17 cellular contexts compared by ENCODE assay signal in the genomic region with DNA sequence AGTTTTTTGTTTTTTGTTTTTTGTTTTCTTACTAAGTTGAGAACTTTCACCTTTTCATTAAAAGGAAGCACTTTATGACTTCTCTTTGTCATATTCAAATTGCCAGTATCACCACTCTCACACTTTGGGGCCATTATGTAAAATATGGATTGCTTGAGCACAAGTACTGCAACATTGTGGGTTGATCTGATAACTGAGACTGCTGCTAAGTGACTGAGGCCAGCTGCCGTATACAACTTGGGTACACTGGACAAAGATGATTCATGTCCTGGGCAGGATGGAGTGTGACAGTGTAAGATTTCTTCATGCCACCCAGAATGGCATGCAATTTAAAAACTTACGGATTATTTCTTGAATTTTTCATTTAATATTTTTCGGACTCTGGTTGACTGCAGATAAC. TPM values are rescaled to one million over a fixed set of nuclear protein-coding genes. Genes with fewer than 3 reads are reported as not detected.
DNase-seq lines count a peak whose midpoint lies in the region; ATAC-seq and TF ChIP-seq lines count a peak whose summit lies in the region.
"Had no signal": no experiment of that assay in that cellular context is flagged by ENCODE, and none has a peak within 500 bp of the region (broad histone marks: within the 10 kb centered on the region; RNA-seq: fewer than 3 reads in every experiment).

No MANE protein-coding gene starts in this region.

- intact Hi-C loops in PC-3 (cut with micrococcal nuclease): no loop called here

- no peak overlapping the region for H3K4me3 ChIP-seq in BE2C (ENCODE audit: low read depth, low read length)
- no peak overlapping the region for H3K4me3 ChIP-seq in PC-3 (ENCODE audit: low read length)
- no peak overlapping the region for H3K4me3 ChIP-seq in fibroblast of pulmonary artery (replicated peaks; ENCODE audit: low read depth, low read length)
- H3K4me3 ChIP-seq: GM23338, PC-9 had no signal

- H3K4me1 ChIP-seq in BE2C (no peaks in the 10 kb centered on the region), PC-3 (ENCODE audit: insufficient read depth, low read length) (peaks cover 6% of the 10 kb centered on the region)

- CTCF ChIA-PET in PC-3 (lab: Charles Lee): no interaction called here

- H3K27ac ChIP-seq in PC-3 (ENCODE audit: low read length): no peak overlapping the region
- H3K27ac ChIP-seq: PC-9 had no signal

- H3K4me2 ChIP-seq in PC-3 (ENCODE audit: low read length): no peak overlapping the region
- H3K4me2 ChIP-seq: GM23338, PC-9 had no signal

- H4K20me1 ChIP-seq in PC-3 (ENCODE audit: low read length): peaks cover 67% of the 10 kb centered on the region

- no peaks in the 10 kb centered on the region for H3K27me3 ChIP-seq in BE2C
- H3K27me3 ChIP-seq in PC-3 (ENCODE audit: low read length): no peaks in the 10 kb centered on the region

- ATAC-seq in PC-3 (peak; percentile 18; the same call in 1 of the 2 replicates), HG03439 (IDR thresholded peaks at IDR 0.05; ENCODE audit: unreplicated experiment) (no peak)
- ATAC-seq: GM23338 had no signal

- no peaks in the 10 kb centered on the region for H3K9me2 ChIP-seq in PC-3 (replicated peaks; ENCODE audit: low read length)

- peaks cover 94% of the 10 kb centered on the region for H3K36me3 Mint-ChIP-seq in activated T-cell treated with anti-CD3 and anti-CD28 coated beads, Interleukin-2, amount 50 U/mL, for 24 hours (ENCODE audit: low read depth)

- H3K27me3 Mint-ChIP-seq in activated T-cell treated with anti-CD3 and anti-CD28 coated beads, Interleukin-2, amount 50 U/mL, for 24 hours: no peaks in the 10 kb centered on the region
- H3K27me3 Mint-ChIP-seq: CD4-positive, alpha-beta T cell had no signal

- DNase-seq in activated T-cell treated with anti-CD3 and anti-CD28 coated beads, Interleukin-2, amount 50 U/mL, for 24 hours: no peak
- DNase-seq in activated T-cell treated with anti-CD3 and anti-CD28 coated beads, Interleukin-2, amount 50 U/mL, for 1 hour: no peak
- DNase-seq in BE2C (peak; percentile 6), PC-3 (no peak), fibroblast of pulmonary artery (ENCODE audit: low read depth) (peak; percentile 17), hippocampal formation (lab: John Stamatoyannopoulos, UW) (no peak)
- no peak for DNase-seq in stimulated activated CD4-positive, alpha-beta T cell treated with anti-CD3 and anti-CD28 coated beads, Interleukin-12 subunit alpha, Interleukin-12 subunit beta, amount 100 ng/mL, for 4 hours
- DNase-seq: Calu3; CD4-positive, alpha-beta T cell; DMS79; NCI-H187 treated with DMSO at 0.1 percent for 48 hours; NCI-H2171; NCI-H446 treated with DMSO at 0.1 percent for 48 hours; NCI-H748 treated with DMSO at 0.1 percent for 48 hours; PC-9 had no signal

- H3K4me1 Mint-ChIP-seq in activated T-cell treated with anti-CD3 and anti-CD28 coated beads, Interleukin-2, amount 50 U/mL, for 24 hours (ENCODE audit: low read depth): peaks cover 42% of the 10 kb centered on the region

- peaks cover 41% of the 10 kb centered on the region for H3K36me3 ChIP-seq in BE2C
- peaks cover 90% of the 10 kb centered on the region for H3K36me3 ChIP-seq in PC-3 (ENCODE audit: low read depth, low read length)

- no peaks in the 10 kb centered on the region for H3F3A ChIP-seq in PC-3 (ENCODE audit: low read length, unreplicated experiment)

- peak overlapping the region; percentile 68 for H3K27ac Mint-ChIP-seq in activated T-cell treated with anti-CD3 and anti-CD28 coated beads, Interleukin-2, amount 50 U/mL, for 24 hours
- H3K27ac Mint-ChIP-seq: CD4-positive, alpha-beta T cell; GM23338 had no signal

- peaks cover 86% of the 10 kb centered on the region for H3K79me2 ChIP-seq in PC-3 (ENCODE audit: low read length)

- no peak overlapping the region for H3K9ac ChIP-seq in PC-3 (ENCODE audit: low read length)

- no peak overlapping the region for H2AFZ ChIP-seq in PC-3 (ENCODE audit: low read length)
- H2AFZ ChIP-seq: GM23338, PC-9 had no signal

- POLR2A ChIA-PET in PC-3 (lab: Charles Lee; ENCODE audit: unreplicated experiment): no interaction called here

- BruUV-seq in PC-3 (replicated peaks; lab: Mats Ljungman, UMichigan): no TSS peak

- TF ChIP-seq CTCF in BE2C (IDR thresholded peaks at IDR 0.05; ENCODE audit: low read depth, low read length) (no peak), PC-3 (conservative IDR thresholded peaks at IDR 0.05; ENCODE audit: low read depth, low read length) (no peak), fibroblast of pulmonary artery (IDR thresholded peaks at IDR 0.05; ENCODE audit: low read length, missing control alignments) (no peak)

- H3K9me3 ChIP-seq in BE2C (no peaks in the 10 kb centered on the region), PC-3 (ENCODE audit: low read length) (no peaks in the 10 kb centered on the region)

- no peaks in the 10 kb centered on the region for H3K9me3 Mint-ChIP-seq in activated T-cell treated with anti-CD3 and anti-CD28 coated beads, Interleukin-2, amount 50 U/mL, for 24 hours
- H3K9me3 Mint-ChIP-seq: CD4-positive, alpha-beta T cell; GM23338 had no signal

- H3K4me3 Mint-ChIP-seq in activated T-cell treated with anti-CD3 and anti-CD28 coated beads, Interleukin-2, amount 50 U/mL, for 24 hours: no peak overlapping the region
- H3K4me3 Mint-ChIP-seq: CD4-positive, alpha-beta T cell; GM23338 had no signal

RNA-seq across cellular contexts. Expression of a gene that starts 7.8 kb away (rescaled TPM):
- polyA plus RNA-seq in BE2C (2012; ENCODE audit: insufficient read depth, insufficient read length, low read depth): 31.8 TPM
- 187 and 436 TPM in 2 replicates for total RNA-seq in PC-3 (2014; rRNA removed)

RNA-seq across cellular contexts. Expression of a gene that starts 7.9 kb away (rescaled TPM):
- polyA plus RNA-seq in BE2C (2012; ENCODE audit: insufficient read depth, insufficient read length, low read depth): 39.6 TPM
- 96.1 and 97.6 TPM in 2 replicates for total RNA-seq in PC-3 (2014; rRNA removed)

Comparison
In these comparisons a context has a peak if more than half of its experiments do, and no peak if none do; other contexts are left out.
1. DNase-seq: peak in BE2C (single experiment) and fibroblast of pulmonary artery (single experiment); none in activated T-cell treated with anti-CD3 and anti-CD28 coated beads, Interleukin-2, amount 50 U/mL, for 24 hours (single experiment), activated T-cell treated with anti-CD3 and anti-CD28 coated beads, Interleukin-2, amount 50 U/mL, for 1 hour (single experiment), PC-3 (single experiment), hippocampal formation (0 of 2) and stimulated activated CD4-positive, alpha-beta T cell treated with anti-CD3 and anti-CD28 coated beads, Interleukin-12 subunit alpha, Interleukin-12 subunit beta, amount 100 ng/mL, for 4 hours (single experiment).